Comparison of ENCODE assay signal across 15 cellular contexts in genomic region chr10:71276873-71277272, GRCh38. TPM values are rescaled to one million over a fixed set of nuclear protein-coding genes. Genes with fewer than 3 reads are reported as not detected.
A peak's percentile ranks its signal among the peaks of the same experiment; 100 is the strongest.
DNase-seq lines count a peak whose midpoint lies in the region; ATAC-seq, FAIRE-seq and TF ChIP-seq lines count a peak whose summit lies in the region.
"Had no signal": no experiment of that assay in that cellular context is flagged by ENCODE, and none has a peak within 500 bp of the region (broad histone marks: within the 10 kb centered on the region; RNA-seq: fewer than 3 reads in every experiment).

No MANE protein-coding gene starts in this region.

- H3K9me3 ChIP-seq in pancreas = no peaks in the 10 kb centered on the region
- H3K9me3 ChIP-seq: HAP-1 had no signal

- DNase-seq in NCI-H2227 treated with DMSO at 0.1 percent for 48 hours (lab: John Stamatoyannopoulos, UW) (peak; percentile 10), NCI-H2227 (lab: John Stamatoyannopoulos, UW; ENCODE audit: unreplicated experiment) (no peak), dorsolateral prefrontal cortex (no peak), pancreas (peak in 1 of 6 donors; percentile 29), anterior cingulate cortex (lab: John Stamatoyannopoulos, UW) (no peak)
- DNase-seq in activated CD8-positive, alpha-beta memory T cell treated with anti-CD3 and anti-CD28 coated beads, Interleukin-2, amount 10 ng/mL, durations not matched to agents 7 days and 5 days = no peak
- DNase-seq: 8988T; C1 segment of cervical spinal cord; Calu3; CD4-positive, alpha-beta T cell; DMS 273 treated with DMSO at 0.1 percent for 48 hours; GOT3; IMR-90 had no signal

- peaks cover 1% of the 10 kb centered on the region for H3K4me1 Mint-ChIP-seq in activated CD8-positive, alpha-beta memory T cell treated with anti-CD3 and anti-CD28 coated beads, Interleukin-2, amount 10 ng/mL, durations not matched to agents 7 days and 5 days

- no peaks in the 10 kb centered on the region for H3K4me1 ChIP-seq in pancreas
- H3K4me1 ChIP-seq: HAP-1 had no signal

- H3K27me3 ChIP-seq in dorsolateral prefrontal cortex (no peaks in the 10 kb centered on the region), pancreas (no peaks in the 10 kb centered on the region)

- H3K4me3 ChIP-seq in dorsolateral prefrontal cortex = no peak overlapping the region
- H3K4me3 ChIP-seq in pancreas = no peak overlapping the region
- H3K4me3 ChIP-seq: HAP-1 had no signal

- H3K4me3 Mint-ChIP-seq in activated CD8-positive, alpha-beta memory T cell treated with anti-CD3 and anti-CD28 coated beads, Interleukin-2, amount 10 ng/mL, durations not matched to agents 7 days and 5 days = no peak overlapping the region
- H3K4me3 Mint-ChIP-seq: CD4-positive, alpha-beta T cell had no signal

- peak in 3 of 4 donors; percentile 27 to 76 (median 69) for ATAC-seq in pancreas
- no peak for ATAC-seq in GM18511 (IDR thresholded peaks at IDR 0.05; ENCODE audit: unreplicated experiment)
- ATAC-seq in activated CD8-positive, alpha-beta memory T cell treated with anti-CD3 and anti-CD28 coated beads, Interleukin-2, amount 10 ng/mL, durations not matched to agents 7 days and 5 days = no peak

- TF ChIP-seq CTCF in dorsolateral prefrontal cortex (IDR thresholded peaks at IDR 0.05 in 54 of 56, conservative IDR thresholded peaks at IDR 0.05 in 2 of 56; ENCODE audit: low read depth in 1 of 56, partially characterized antibody in 56 of 56) = no peak
- TF ChIP-seq CTCF in pancreas (IDR thresholded peaks at IDR 0.05) = no peak

- CTCF ChIA-PET in activated CD8-positive, alpha-beta memory T cell treated with anti-CD3 and anti-CD28 coated beads, Interleukin-2, amount 10 ng/mL, durations not matched to agents 7 days and 5 days (lab: Charles Lee) = interaction anchor here (1.5 kb wide), 1 partner anchor 9 kb away, joined by 4 read pairs; no protein-coding TSS in a partner anchor

- H3K9me3 Mint-ChIP-seq in activated CD8-positive, alpha-beta memory T cell treated with anti-CD3 and anti-CD28 coated beads, Interleukin-2, amount 10 ng/mL, durations not matched to agents 7 days and 5 days (ENCODE audit: low read depth) = no peaks in the 10 kb centered on the region
- H3K9me3 Mint-ChIP-seq: CD4-positive, alpha-beta T cell had no signal

- FAIRE-seq in pancreas (lab: Jason Lieb, UNC) = no peak

- H3K36me3 Mint-ChIP-seq in activated CD8-positive, alpha-beta memory T cell treated with anti-CD3 and anti-CD28 coated beads, Interleukin-2, amount 10 ng/mL, durations not matched to agents 7 days and 5 days = no peaks in the 10 kb centered on the region

- H3K36me3 ChIP-seq in pancreas = no peaks in the 10 kb centered on the region
- H3K36me3 ChIP-seq: HAP-1 had no signal

- H3K27ac Mint-ChIP-seq in activated CD8-positive, alpha-beta memory T cell treated with anti-CD3 and anti-CD28 coated beads, Interleukin-2, amount 10 ng/mL, durations not matched to agents 7 days and 5 days = no peak overlapping the region
- H3K27ac Mint-ChIP-seq: CD4-positive, alpha-beta T cell had no signal

- H3K27ac ChIP-seq in dorsolateral prefrontal cortex (peak overlapping the region in 42 of 59 donors; percentile 1 to 87 (median 68)), pancreas (no peak overlapping the region)

- H3K27me3 Mint-ChIP-seq in activated CD8-positive, alpha-beta memory T cell treated with anti-CD3 and anti-CD28 coated beads, Interleukin-2, amount 10 ng/mL, durations not matched to agents 7 days and 5 days = no peaks in the 10 kb centered on the region
- H3K27me3 Mint-ChIP-seq: CD4-positive, alpha-beta T cell had no signal

- intact Hi-C loops in dorsolateral prefrontal cortex (cut with DNase I) = no loop called here
- intact Hi-C loops in pancreas (cut with DNase I) = loop anchor here in 1 of 3 donors (5.0 kb wide), 1 partner anchor 370 kb away; no protein-coding TSS in a partner anchor

- WGBS in pancreas, 2 donors = 81% methylated on average over 9 of the region's 9 CpGs

RNA-seq across cellular contexts. Expression of gene SLC29A3, which starts 42.2 kb away (rescaled TPM):
- total RNA-seq in dorsolateral prefrontal cortex = 10 to 100 TPM in 36 of 120 experiments, 1 to 10 TPM in 84; 5.1 to 15.4 (median 9.2) TPM
- 1 to 10 TPM; 2.2 to 7.0 (median 3.6) TPM for total RNA-seq in pancreas
- polyA plus RNA-seq in pancreas = 1 to 10 TPM; 2.4 to 2.8 TPM
- 1 to 10 TPM; 3.4 to 5.1 TPM for total RNA-seq in activated CD8-positive, alpha-beta memory T cell treated with anti-CD3 and anti-CD28 coated beads, Interleukin-2, amount 10 ng/mL, durations not matched to agents 7 days and 5 days

Comparison
In these comparisons a context has a peak if more than half of its experiments do, and no peak if none do; other contexts are left out.
1. H3K27ac ChIP-seq: peak in dorsolateral prefrontal cortex (42 of 59); none in pancreas (0 of 4).
2. ATAC-seq: peak in pancreas (3 of 4); none in GM18511 (single experiment) and activated CD8-positive, alpha-beta memory T cell treated with anti-CD3 and anti-CD28 coated beads, Interleukin-2, amount 10 ng/mL, durations not matched to agents 7 days and 5 days (single experiment).